1 cellular context compared by ENCODE assay signal in the genomic region with DNA sequence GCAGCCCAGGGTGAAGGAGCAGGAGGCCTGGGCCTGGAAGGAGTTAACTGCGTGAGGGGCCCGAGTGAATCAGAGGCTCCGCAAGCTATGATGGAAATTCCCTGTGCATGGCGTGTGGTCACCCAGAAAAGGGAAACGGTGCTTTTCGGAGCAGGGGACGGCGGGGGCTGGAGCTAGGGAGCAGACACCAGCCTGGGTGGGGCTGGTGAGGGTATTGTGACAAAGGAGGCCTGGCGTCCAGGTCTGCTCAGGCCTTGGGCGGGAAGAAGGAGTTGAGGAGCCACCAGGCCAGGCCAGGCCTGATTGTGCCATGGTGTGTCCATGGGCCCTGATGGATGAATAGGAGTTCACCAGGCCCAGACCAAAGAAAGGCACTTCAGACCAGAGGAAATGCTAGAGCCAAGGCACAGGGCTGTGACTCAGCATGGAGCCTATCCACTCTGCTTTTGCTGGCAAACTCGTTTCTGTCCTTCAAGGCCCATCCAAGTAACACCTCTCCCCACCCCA.
TF ChIP-seq lines count a peak whose summit lies in the region.

No MANE protein-coding gene starts in this region.

TF ChIP-seq in HepG2, 621 proteins besides CTCF, POLR2A, EP300 and RAD21:
- TF ChIP-seq ZNF382 (CRISPR knock-in tag; IDR thresholded peaks at IDR 0.05; ENCODE audit: borderline replicate concordance) (no peak), FIP1L1 (IDR thresholded peaks at IDR 0.05; ENCODE audit: borderline replicate concordance, insufficient read depth, low read depth, low read length) (no peak), SRF (IDR thresholded peaks at IDR 0.05; ENCODE audit: low read depth, low read length) (no peak), NFIB (CRISPR knock-in tag; IDR thresholded peaks at IDR 0.05; ENCODE audit: borderline replicate concordance) (no peak), RAD51 (IDR thresholded peaks at IDR 0.05; ENCODE audit: borderline replicate concordance) (no peak), MED13 (CRISPR knock-in tag; IDR thresholded peaks at IDR 0.05) (no peak), RARA (CRISPR knock-in tag; IDR thresholded peaks at IDR 0.05) (no peak), ZNF281 (CRISPR knock-in tag; IDR thresholded peaks at IDR 0.05; ENCODE audit: borderline replicate concordance) (no peak), HOXD1 (CRISPR knock-in tag; IDR thresholded peaks at IDR 0.05) (no peak), ZNF17 (CRISPR knock-in tag; IDR thresholded peaks at IDR 0.05) (no peak), MEF2D (CRISPR knock-in tag; IDR thresholded peaks at IDR 0.05) (no peak), RNF219 (CRISPR knock-in tag; IDR thresholded peaks at IDR 0.05) (no peak), JUND (CRISPR knock-in tag; IDR thresholded peaks at IDR 0.05) (no peak), NFYB (CRISPR knock-in tag; IDR thresholded peaks at IDR 0.05) (no peak), AKAP8 (CRISPR knock-in tag; IDR thresholded peaks at IDR 0.05) (no peak), GFI1 (CRISPR knock-in tag; IDR thresholded peaks at IDR 0.05; ENCODE audit: borderline replicate concordance) (no peak), ZNF296 (CRISPR knock-in tag; conservative IDR thresholded peaks at IDR 0.05) (no peak), RCOR2 (CRISPR knock-in tag; IDR thresholded peaks at IDR 0.05) (no peak), GATAD2A (CRISPR knock-in tag; IDR thresholded peaks at IDR 0.05) (no peak)
- TF ChIP-seq, protein P1, sequence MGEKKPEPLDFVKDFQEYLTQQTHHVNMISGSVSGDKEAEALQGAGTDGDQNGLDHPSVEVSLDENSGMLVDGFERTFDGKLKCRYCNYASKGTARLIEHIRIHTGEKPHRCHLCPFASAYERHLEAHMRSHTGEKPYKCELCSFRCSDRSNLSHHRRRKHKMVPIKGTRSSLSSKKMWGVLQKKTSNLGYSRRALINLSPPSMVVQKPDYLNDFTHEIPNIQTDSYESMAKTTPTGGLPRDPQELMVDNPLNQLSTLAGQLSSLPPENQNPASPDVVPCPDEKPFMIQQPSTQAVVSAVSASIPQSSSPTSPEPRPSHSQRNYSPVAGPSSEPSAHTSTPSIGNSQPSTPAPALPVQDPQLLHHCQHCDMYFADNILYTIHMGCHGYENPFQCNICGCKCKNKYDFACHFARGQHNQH (CRISPR knock-in tag; IDR thresholded peaks at IDR 0.05): no peak
